ENCODE assay signal across 16 cellular contexts in genomic region chr18:62991959-62992358, GRCh38.
DNase-seq lines count a peak whose midpoint lies in the region; ATAC-seq and TF ChIP-seq lines count a peak whose summit lies in the region.
"Had no signal": no experiment of that assay in that cellular context is flagged by ENCODE, and none has a peak within 500 bp of the region (broad histone marks: within the 10 kb centered on the region; RNA-seq: fewer than 3 reads in every experiment).

No MANE protein-coding gene starts in this region.

- POLR2A ChIA-PET in activated CD8-positive, alpha-beta T cell treated with anti-CD3 and anti-CD28 coated beads for 36 hours (lab: Charles Lee) = no interaction called here
- POLR2A ChIA-PET in activated CD8-positive, alpha-beta T cell treated with anti-CD3 and anti-CD28 coated beads, Interleukin-2, amount 10 ng/mL, durations not matched to agents 7 days and 5 days (lab: Charles Lee) = no interaction called here
- POLR2A ChIA-PET in naive thymus-derived CD8-positive, alpha-beta T cell (lab: Charles Lee) = no interaction called here
- POLR2A ChIA-PET in naive thymus-derived CD4-positive, alpha-beta T cell (lab: Charles Lee) = no interaction called here

- intact Hi-C loops in activated CD8-positive, alpha-beta T cell treated with anti-CD3 and anti-CD28 coated beads for 36 hours (cut with micrococcal nuclease) = no loop called here
- intact Hi-C loops in posterior vena cava (cut with DNase I) = no loop called here
- intact Hi-C loops in naive thymus-derived CD4-positive, alpha-beta T cell (cut with micrococcal nuclease) = no loop called here

- no peaks in the 10 kb centered on the region for H3K4me1 Mint-ChIP-seq in activated CD8-positive, alpha-beta T cell treated with anti-CD3 and anti-CD28 coated beads for 36 hours (ENCODE audit: low read depth)
- no peaks in the 10 kb centered on the region for H3K4me1 Mint-ChIP-seq in activated CD8-positive, alpha-beta T cell treated with anti-CD3 and anti-CD28 coated beads, Interleukin-2, amount 10 ng/mL, durations not matched to agents 7 days and 5 days (ENCODE audit: low read depth)
- H3K4me1 Mint-ChIP-seq in naive thymus-derived CD8-positive, alpha-beta T cell = no peaks in the 10 kb centered on the region
- H3K4me1 Mint-ChIP-seq in naive thymus-derived CD4-positive, alpha-beta T cell = no peaks in the 10 kb centered on the region
- H3K4me1 Mint-ChIP-seq: B cell; stimulated activated naive B cell treated with anti-CD40 and anti-IgM and Interleukin-4, amounts not matched to agents 10 μg/mL and 1 μg/mL and 100 μg/mL, for 72 hours had no signal

- no peaks in the 10 kb centered on the region for H4K20me1 ChIP-seq in OCI-LY3 (ENCODE audit: insufficient read depth, low read length)

- CTCF ChIA-PET in activated CD8-positive, alpha-beta T cell treated with anti-CD3 and anti-CD28 coated beads for 36 hours (lab: Charles Lee) = interaction anchor here (1.5 to 3.7 kb wide), 2 partner anchors 9 to 25 kb away, joined by 4 to 13 read pairs; no protein-coding TSS in a partner anchor
- CTCF ChIA-PET in activated CD8-positive, alpha-beta T cell treated with anti-CD3 and anti-CD28 coated beads, Interleukin-2, amount 10 ng/mL, durations not matched to agents 7 days and 5 days (lab: Charles Lee) = interaction anchor here (1.0 kb wide), 1 partner anchor 9 kb away, joined by 3 read pairs; no protein-coding TSS in a partner anchor
- CTCF ChIA-PET in naive thymus-derived CD4-positive, alpha-beta T cell (lab: Charles Lee) = no interaction called here

- H3K4me2 ChIP-seq in OCI-LY3 (ENCODE audit: low read length) = no peak overlapping the region

- no peak overlapping the region for H3K27ac ChIP-seq in OCI-LY3 (ENCODE audit: low read length)
- H3K27ac ChIP-seq in naive thymus-derived CD4-positive, alpha-beta T cell (ENCODE audit: low read depth, low read length) = no peak overlapping the region
- H3K27ac ChIP-seq: neutrophil, PC-9 had no signal

- no peak overlapping the region for H2AFZ ChIP-seq in OCI-LY3 (ENCODE audit: low read depth, low read length)
- H2AFZ ChIP-seq: PC-9 had no signal

- H3K9me3 ChIP-seq in OCI-LY3 (ENCODE audit: insufficient read depth, low read length) = no peaks in the 10 kb centered on the region
- H3K9me3 ChIP-seq in naive thymus-derived CD4-positive, alpha-beta T cell (ENCODE audit: control insufficient read depth in 2 of 3, low read length in 3 of 3) = no peaks in the 10 kb centered on the region
- H3K9me3 ChIP-seq: neutrophil had no signal

- no peak overlapping the region for H3K4me3 Mint-ChIP-seq in activated CD8-positive, alpha-beta T cell treated with anti-CD3 and anti-CD28 coated beads for 36 hours
- H3K4me3 Mint-ChIP-seq in activated CD8-positive, alpha-beta T cell treated with anti-CD3 and anti-CD28 coated beads, Interleukin-2, amount 10 ng/mL, durations not matched to agents 7 days and 5 days = no peak overlapping the region
- no peak overlapping the region for H3K4me3 Mint-ChIP-seq in naive thymus-derived CD8-positive, alpha-beta T cell
- H3K4me3 Mint-ChIP-seq in naive thymus-derived CD4-positive, alpha-beta T cell = no peak overlapping the region
- H3K4me3 Mint-ChIP-seq: B cell; stimulated activated naive B cell treated with anti-CD40 and anti-IgM and Interleukin-4, amounts not matched to agents 10 μg/mL and 1 μg/mL and 100 μg/mL, for 72 hours had no signal

- H3K9me3 Mint-ChIP-seq in activated CD8-positive, alpha-beta T cell treated with anti-CD3 and anti-CD28 coated beads for 36 hours = no peaks in the 10 kb centered on the region
- no peaks in the 10 kb centered on the region for H3K9me3 Mint-ChIP-seq in activated CD8-positive, alpha-beta T cell treated with anti-CD3 and anti-CD28 coated beads, Interleukin-2, amount 10 ng/mL, durations not matched to agents 7 days and 5 days (ENCODE audit: insufficient read depth)
- H3K9me3 Mint-ChIP-seq in naive thymus-derived CD8-positive, alpha-beta T cell = no peaks in the 10 kb centered on the region
- no peaks in the 10 kb centered on the region for H3K9me3 Mint-ChIP-seq in naive thymus-derived CD4-positive, alpha-beta T cell
- H3K9me3 Mint-ChIP-seq: stimulated activated naive B cell treated with anti-CD40 and anti-IgM and Interleukin-4, amounts not matched to agents 10 μg/mL and 1 μg/mL and 100 μg/mL, for 72 hours had no signal

- H3K36me3 Mint-ChIP-seq in activated CD8-positive, alpha-beta T cell treated with anti-CD3 and anti-CD28 coated beads for 36 hours (ENCODE audit: low read depth) = no peaks in the 10 kb centered on the region
- no peaks in the 10 kb centered on the region for H3K36me3 Mint-ChIP-seq in activated CD8-positive, alpha-beta T cell treated with anti-CD3 and anti-CD28 coated beads, Interleukin-2, amount 10 ng/mL, durations not matched to agents 7 days and 5 days (ENCODE audit: low read depth)
- H3K36me3 Mint-ChIP-seq in naive thymus-derived CD8-positive, alpha-beta T cell = no peaks in the 10 kb centered on the region
- no peaks in the 10 kb centered on the region for H3K36me3 Mint-ChIP-seq in naive thymus-derived CD4-positive, alpha-beta T cell
- H3K36me3 Mint-ChIP-seq: stimulated activated naive B cell treated with anti-CD40 and anti-IgM and Interleukin-4, amounts not matched to agents 10 μg/mL and 1 μg/mL and 100 μg/mL, for 72 hours had no signal

- peak; percentile 24 for TF ChIP-seq CTCF in activated CD8-positive, alpha-beta T cell treated with anti-CD3 and anti-CD28 coated beads for 36 hours (IDR thresholded peaks at IDR 0.05)
- TF ChIP-seq CTCF in GM12872 (IDR thresholded peaks at IDR 0.05; ENCODE audit: insufficient read depth, low read depth, low read length) (peak; percentile 25; the same call in 1 of the 3 replicates), OCI-LY3 (IDR thresholded peaks at IDR 0.05; ENCODE audit: low read depth, low read length) (peak; percentile 45)

- no peak overlapping the region for H3K4me3 ChIP-seq in OCI-LY3 (ENCODE audit: low read length)
- H3K4me3 ChIP-seq in naive thymus-derived CD4-positive, alpha-beta T cell (ENCODE audit: low read length) = no peak overlapping the region
- H3K4me3 ChIP-seq: PC-9 had no signal

- no peaks in the 10 kb centered on the region for H3K36me3 ChIP-seq in OCI-LY3 (replicated peaks; ENCODE audit: low read depth, low read length)
- H3K36me3 ChIP-seq in naive thymus-derived CD4-positive, alpha-beta T cell (ENCODE audit: control insufficient read depth in 2 of 3, insufficient read depth in 3 of 3, low read length in 3 of 3) = no peaks in the 10 kb centered on the region
- H3K36me3 ChIP-seq: neutrophil had no signal

- no peak for ATAC-seq in activated CD8-positive, alpha-beta T cell treated with anti-CD3 and anti-CD28 coated beads for 36 hours
- ATAC-seq in activated CD8-positive, alpha-beta T cell treated with anti-CD3 and anti-CD28 coated beads, Interleukin-2, amount 10 ng/mL, durations not matched to agents 7 days and 5 days = no peak
- ATAC-seq in naive thymus-derived CD8-positive, alpha-beta T cell = no peak
- no peak for ATAC-seq in HG03378 (IDR thresholded peaks at IDR 0.05; ENCODE audit: unreplicated experiment)
- ATAC-seq in naive thymus-derived CD4-positive, alpha-beta T cell = no peak
- ATAC-seq: stimulated activated naive B cell treated with anti-CD40 and anti-IgM and Interleukin-4, amounts not matched to agents 10 μg/mL and 1 μg/mL and 100 μg/mL, for 72 hours had no signal

- no peaks in the 10 kb centered on the region for H3K4me1 ChIP-seq in OCI-LY3 (ENCODE audit: low read length)
- no peaks in the 10 kb centered on the region for H3K4me1 ChIP-seq in naive thymus-derived CD4-positive, alpha-beta T cell (ENCODE audit: control insufficient read depth in 2 of 2, insufficient read depth in 2 of 2, low read length in 2 of 2)

- H3K27me3 ChIP-seq in OCI-LY3 (ENCODE audit: low read depth, low read length) = peaks cover 53% of the 10 kb centered on the region
- no peaks in the 10 kb centered on the region for H3K27me3 ChIP-seq in naive thymus-derived CD4-positive, alpha-beta T cell (ENCODE audit: control insufficient read depth in 2 of 2, insufficient read depth in 2 of 2, low read length in 2 of 2)
- H3K27me3 ChIP-seq: neutrophil had no signal

- H3K27me3 Mint-ChIP-seq in activated CD8-positive, alpha-beta T cell treated with anti-CD3 and anti-CD28 coated beads for 36 hours = peaks cover 5% of the 10 kb centered on the region
- H3K27me3 Mint-ChIP-seq in activated CD8-positive, alpha-beta T cell treated with anti-CD3 and anti-CD28 coated beads, Interleukin-2, amount 10 ng/mL, durations not matched to agents 7 days and 5 days (ENCODE audit: low read depth) = peaks cover 16% of the 10 kb centered on the region
- peaks cover 5 to 12% (median 8%) of the 10 kb centered on the region in 5 donors for H3K27me3 Mint-ChIP-seq in naive thymus-derived CD8-positive, alpha-beta T cell
- H3K27me3 Mint-ChIP-seq in naive thymus-derived CD4-positive, alpha-beta T cell = peaks cover 5 to 26% (median 7%) of the 10 kb centered on the region in 5 donors

- H3K27ac Mint-ChIP-seq in activated CD8-positive, alpha-beta T cell treated with anti-CD3 and anti-CD28 coated beads for 36 hours = no peak overlapping the region
- no peak overlapping the region for H3K27ac Mint-ChIP-seq in activated CD8-positive, alpha-beta T cell treated with anti-CD3 and anti-CD28 coated beads, Interleukin-2, amount 10 ng/mL, durations not matched to agents 7 days and 5 days
- peak overlapping the region in 1 of 10 donors; percentile 61 for H3K27ac Mint-ChIP-seq in naive thymus-derived CD8-positive, alpha-beta T cell
- H3K27ac Mint-ChIP-seq in naive thymus-derived CD4-positive, alpha-beta T cell = no peak overlapping the region
- H3K27ac Mint-ChIP-seq: B cell; stimulated activated naive B cell treated with anti-CD40 and anti-IgM and Interleukin-4, amounts not matched to agents 10 μg/mL and 1 μg/mL and 100 μg/mL, for 72 hours had no signal

- no peaks in the 10 kb centered on the region for H3K79me2 ChIP-seq in OCI-LY3 (ENCODE audit: low read length)

- peak; percentile 9 for DNase-seq in activated CD8-positive, alpha-beta T cell treated with anti-CD3 and anti-CD28 coated beads for 36 hours
- DNase-seq in activated CD8-positive, alpha-beta T cell treated with anti-CD3 and anti-CD28 coated beads, Interleukin-2, amount 10 ng/mL, durations not matched to agents 7 days and 5 days = no peak
- peak; percentile 80 for DNase-seq in posterior vena cava (ENCODE audit: low spot score)
- DNase-seq in naive thymus-derived CD8-positive, alpha-beta T cell = no peak
- DNase-seq in naive thymus-derived CD4-positive, alpha-beta T cell = no peak
- DNase-seq: Karpas-422; NCI-H1092; NCI-H2029; NCI-H226; PC-9; stimulated activated naive B cell treated with anti-CD40 and anti-IgM and Interleukin-4, amounts not matched to agents 10 μg/mL and 1 μg/mL and 100 μg/mL, for 72 hours had no signal

- H3K9ac ChIP-seq in OCI-LY3 (ENCODE audit: low read length) = no peak overlapping the region

Comparison
In these comparisons a context has a peak if more than half of its experiments do, and no peak if none do; other contexts are left out.
1. DNase-seq: peak in activated CD8-positive, alpha-beta T cell treated with anti-CD3 and anti-CD28 coated beads for 36 hours (single experiment) and posterior vena cava (single experiment); none in activated CD8-positive, alpha-beta T cell treated with anti-CD3 and anti-CD28 coated beads, Interleukin-2, amount 10 ng/mL, durations not matched to agents 7 days and 5 days (single experiment), naive thymus-derived CD8-positive, alpha-beta T cell (0 of 10) and naive thymus-derived CD4-positive, alpha-beta T cell (0 of 9).
2. Peak in every context shown above with its lines, with median percentiles within 50 percentile points of each other: CTCF ChIP-seq.